ENCODE assay signal across 9 cellular contexts in the genomic region with DNA sequence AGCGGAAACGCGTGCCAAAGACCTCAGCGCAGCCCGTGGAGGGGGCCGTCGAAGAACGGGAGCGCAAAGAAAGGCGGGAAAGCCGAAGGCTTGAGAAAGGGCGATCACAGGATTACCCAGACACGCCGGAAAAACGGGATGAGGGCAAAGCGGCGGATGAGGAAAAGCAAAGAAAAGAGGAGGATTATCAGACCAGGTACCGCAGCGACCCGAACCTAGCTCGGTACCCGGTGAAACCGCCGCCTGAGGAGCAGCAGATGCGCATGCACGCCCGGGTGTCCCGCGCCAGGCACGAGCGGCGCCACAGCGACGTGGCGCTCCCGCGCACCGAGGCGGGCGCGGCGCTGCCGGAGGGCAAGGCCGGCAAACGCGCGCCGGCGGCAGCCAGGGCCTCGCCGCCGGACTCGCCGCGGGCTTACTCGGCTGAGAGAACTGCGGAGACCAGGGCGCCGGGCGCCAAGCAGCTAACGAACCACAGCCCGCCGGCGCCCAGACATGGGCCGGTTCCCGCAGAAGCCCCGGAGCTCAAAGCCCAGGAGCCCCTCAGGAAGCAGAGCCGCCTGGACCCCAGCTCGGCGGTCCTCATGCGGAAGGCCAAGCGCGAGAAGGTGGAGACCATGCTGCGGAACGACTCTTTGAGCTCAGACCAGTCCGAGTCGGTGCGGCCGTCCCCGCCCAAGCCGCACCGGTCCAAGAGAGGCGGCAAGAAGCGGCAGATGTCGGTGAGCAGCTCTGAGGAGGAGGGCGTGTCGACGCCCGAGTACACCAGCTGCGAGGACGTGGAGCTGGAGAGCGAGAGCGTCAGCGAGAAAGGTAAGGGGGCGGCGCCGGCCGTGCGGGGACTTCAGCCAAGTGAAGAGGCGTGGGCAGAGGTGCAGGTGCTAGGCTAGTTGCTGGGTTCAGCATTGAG.
DNase-seq lines count a peak whose midpoint lies in the region; ATAC-seq, FAIRE-seq and TF ChIP-seq lines count a peak whose summit lies in the region.
"Had no signal": no experiment of that assay in that cellular context is flagged by ENCODE, and none has a peak within 500 bp of the region (broad histone marks: within the 10 kb centered on the region; RNA-seq: fewer than 3 reads in every experiment).

No MANE protein-coding gene starts in this region.

- H2BK5ac ChIP-seq in H9 (ENCODE audit: insufficient read length, low read length), result no peak overlapping the region

- H3K36me3 ChIP-seq in bronchial epithelial cell (ENCODE audit: control insufficient read depth, insufficient read depth, low read length) (no peaks in the 10 kb centered on the region), suprapubic skin (no peaks in the 10 kb centered on the region)

- H2BK20ac ChIP-seq in H9 (ENCODE audit: low read depth, low read length, poor library complexity, severe bottlenecking), result no peak overlapping the region

- H3K14ac ChIP-seq in H9 (ENCODE audit: insufficient read depth, low read length), result peak overlapping the region; percentile 64; the same call in 1 of the 2 replicates

- H3K4me3 ChIP-seq in bronchial epithelial cell (ENCODE audit: low read depth, low read length), result peak overlapping the region; percentile 41
- peak overlapping the region; percentile 49 for H3K4me3 ChIP-seq in suprapubic skin

- peak overlapping the region; percentile 72 to 78 for H3K4me3 Mint-ChIP-seq in H9

- H3K9ac ChIP-seq in H9 (ENCODE audit: extremely low read depth, insufficient read length, low read length), result peak overlapping the region; percentile 2

- ATAC-seq in left colon, result peak; percentile 98

- peaks cover 3% of the 10 kb centered on the region; the same call in 1 of the 2 replicates for H3K27me3 ChIP-seq in H9 (ENCODE audit: insufficient read depth, low read length)
- H3K27me3 ChIP-seq in bronchial epithelial cell (ENCODE audit: control insufficient read depth, insufficient read depth, low read length), result peaks cover 9% of the 10 kb centered on the region
- peaks cover 30% of the 10 kb centered on the region for H3K27me3 ChIP-seq in suprapubic skin

- TF ChIP-seq EP300 in suprapubic skin (IDR thresholded peaks at IDR 0.05), result no peak

- no peak overlapping the region for H2BK12ac ChIP-seq in H9 (ENCODE audit: insufficient read length, low read depth, low read length)

- peaks cover 0 to 6% of the 10 kb centered on the region in 2 experiments; a peak in 3 of 5 replicates for H3K9me3 Mint-ChIP-seq in H9

- no peak overlapping the region for H3K23ac ChIP-seq in H9 (ENCODE audit: insufficient read length, low read depth, low read length)

- H3K79me2 ChIP-seq in H9 (ENCODE audit: insufficient read depth, low read length), result no peaks in the 10 kb centered on the region

- H3K27ac Mint-ChIP-seq in H9, result peak overlapping the region in 1 of 3 experiments; percentile 8; a peak in 1 of 7 replicates

- no peak overlapping the region for H2AK5ac ChIP-seq in H9 (ENCODE audit: insufficient read length, low read length)

- peaks cover 3 to 8% of the 10 kb centered on the region in 2 experiments for H3K4me1 Mint-ChIP-seq in H9

- H4K91ac ChIP-seq in H9 (ENCODE audit: insufficient read length, low read depth, low read length), result no peak overlapping the region

- H3K27me3 Mint-ChIP-seq in H9 (ENCODE audit: low read depth), result peaks cover 57% of the 10 kb centered on the region

- H3T11ph ChIP-seq in H9 (ENCODE audit: low read length), result no peak overlapping the region

- intact Hi-C loops in left colon (cut with DNase I, micrococcal nuclease), result no loop called here

- H3K4ac ChIP-seq in H9 (ENCODE audit: low read depth, low read length), result no peak overlapping the region

- no peak overlapping the region for H2BK15ac ChIP-seq in H9 (ENCODE audit: low read depth, low read length)

- TF ChIP-seq CTCF in H9 (conservative IDR thresholded peaks at IDR 0.05) (no peak), bronchial epithelial cell (IDR thresholded peaks at IDR 0.05; ENCODE audit: insufficient read depth, low read length, severe bottlenecking) (no peak), suprapubic skin (IDR thresholded peaks at IDR 0.05) (no peak)

- H3K79me1 ChIP-seq in H9 (ENCODE audit: insufficient read depth, low read depth, low read length, poor library complexity, severe bottlenecking), result no peaks in the 10 kb centered on the region

- peaks cover 0 to 7% (median 1%) of the 10 kb centered on the region in 3 experiments; a peak in 4 of 7 replicates for H3K36me3 Mint-ChIP-seq in H9 (ENCODE audit: insufficient read depth in 1 of 3, low read depth in 3 of 3)

- H3K4me2 ChIP-seq in H9 (ENCODE audit: insufficient read depth, insufficient read length, low read length), result peak overlapping the region; percentile 35

- H3K9me3 ChIP-seq in H9 (ENCODE audit: control insufficient read depth, low read depth, low read length) (no peaks in the 10 kb centered on the region), suprapubic skin (no peaks in the 10 kb centered on the region)

- no peaks in the 10 kb centered on the region for H3K4me1 ChIP-seq in H9 (ENCODE audit: insufficient read depth, low read length)
- peaks cover 12% of the 10 kb centered on the region for H3K4me1 ChIP-seq in suprapubic skin

- H3K27ac ChIP-seq in H9 (ENCODE audit: insufficient read length, low read depth, low read length) (no peak overlapping the region), suprapubic skin (no peak overlapping the region)

- no peak for TF ChIP-seq POLR2A in suprapubic skin (IDR thresholded peaks at IDR 0.05)

- FAIRE-seq in bronchial epithelial cell (lab: Jason Lieb, UNC), result no peak
- FAIRE-seq: A204.1 had no signal

- peak overlapping the region; percentile 22 for H3K18ac ChIP-seq in H9 (ENCODE audit: insufficient read length, low read depth, low read length)

- H2AFZ ChIP-seq in H9 (ENCODE audit: low read length), result no peak overlapping the region

- no peak overlapping the region for H2BK120ac ChIP-seq in H9 (ENCODE audit: low read depth, low read length, poor library complexity, severe bottlenecking)

- no peaks in the 10 kb centered on the region for H4K20me1 ChIP-seq in H9 (ENCODE audit: control insufficient read depth, insufficient read depth, insufficient read length)

- H3K23me2 ChIP-seq in H9 (ENCODE audit: insufficient read length, low read depth, low read length, poor library complexity, severe bottlenecking), result peaks cover 6% of the 10 kb centered on the region

- H4K5ac ChIP-seq in H9 (ENCODE audit: insufficient read length, low read depth, low read length), result no peak overlapping the region

- H4K8ac ChIP-seq in H9 (replicated peaks; ENCODE audit: insufficient read length, low read depth, low read length), result no peak overlapping the region

- H3K56ac ChIP-seq in H9 (ENCODE audit: insufficient read length, low read depth, low read length), result no peak overlapping the region

- WGBS in H9 (ENCODE audit: extremely low coverage, insufficient read length, low lambda C conversion rate), result no CpG with 5 or more reads among the region's 100 CpGs
- 5% methylated on average over 68 of the region's 100 CpGs for WGBS in suprapubic skin

- DNase-seq in DMS 273 (lab: John Stamatoyannopoulos, UW; ENCODE audit: unreplicated experiment) (peak; percentile 73), DMS 273 treated with DMSO at 0.1 percent for 48 hours (lab: John Stamatoyannopoulos, UW) (no peak), H9 (peak; percentile 79), NCI-H187 treated with DMSO at 0.1 percent for 48 hours (lab: John Stamatoyannopoulos, UW) (peak; percentile 63), bronchial epithelial cell (ENCODE audit: low read depth) (peak; percentile 68), left colon (peak; percentile 39 to 59), suprapubic skin (ENCODE audit: low spot score in 2 of 2) (no peak), NCI-H2081 treated with DMSO at 0.1 percent for 48 hours (lab: John Stamatoyannopoulos, UW) (no peak)

Comparison
In these comparisons a context has a peak if more than half of its experiments do, and no peak if none do; other contexts are left out.
1. DNase-seq: peak in DMS 273 (single experiment), H9 (single experiment), NCI-H187 treated with DMSO at 0.1 percent for 48 hours (single experiment), bronchial epithelial cell (single experiment) and left colon (2 of 2); none in DMS 273 treated with DMSO at 0.1 percent for 48 hours (single experiment), suprapubic skin (0 of 2) and NCI-H2081 treated with DMSO at 0.1 percent for 48 hours (single experiment).